1 cellular context compared by ENCODE assay signal in the genomic region with DNA sequence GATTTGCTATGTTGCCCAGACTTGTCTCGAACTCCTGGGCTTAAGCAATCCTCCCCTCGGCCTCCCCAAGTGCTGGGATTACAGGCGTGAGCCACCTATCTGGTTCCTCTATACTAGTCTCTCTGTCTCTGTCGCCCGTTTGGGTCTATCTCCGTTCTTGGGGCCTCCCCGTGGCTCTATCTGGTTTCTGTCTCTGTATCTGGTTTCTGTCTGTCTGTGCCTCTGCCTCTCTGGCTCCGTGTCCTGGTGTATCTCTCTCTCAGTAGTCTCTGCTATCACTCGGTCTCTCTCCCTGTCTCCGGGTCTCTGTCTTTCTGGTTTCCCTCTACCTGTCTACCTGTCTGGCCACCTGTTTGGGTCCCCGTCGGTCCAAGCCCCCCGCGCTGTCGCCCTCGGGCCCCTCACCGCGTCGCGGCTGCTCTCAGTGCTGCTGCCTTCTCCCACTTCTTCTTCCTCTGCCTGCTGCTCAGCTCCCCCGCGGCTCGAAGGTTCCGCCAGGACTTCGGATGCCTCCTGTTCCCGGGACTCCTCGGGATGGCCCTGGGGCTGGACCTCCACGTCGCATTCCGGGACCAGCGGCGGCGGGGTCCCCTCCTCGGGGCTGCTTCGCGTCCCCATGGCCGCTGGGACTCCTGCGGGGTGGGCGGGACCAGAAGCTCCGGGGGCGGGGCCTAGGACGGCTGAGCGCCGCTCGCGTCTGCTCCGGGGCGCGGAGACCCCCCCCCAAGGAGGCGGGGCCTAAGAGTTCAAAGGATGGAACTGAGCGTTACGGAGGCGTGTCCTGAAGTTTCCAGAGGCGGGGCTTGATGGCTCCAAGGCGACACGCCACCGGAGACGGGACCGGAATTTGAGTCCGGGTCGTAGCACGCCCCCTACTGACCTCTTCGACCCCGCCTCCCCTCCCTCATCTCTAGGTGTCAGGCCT.
TF ChIP-seq lines count a peak whose summit lies in the region.

No MANE protein-coding gene starts in this region.

TF ChIP-seq in K562, 482 proteins besides CTCF, POLR2A, EP300 and RAD21 (continued from another document and continues in another):
- TF ChIP-seq, protein P1, sequence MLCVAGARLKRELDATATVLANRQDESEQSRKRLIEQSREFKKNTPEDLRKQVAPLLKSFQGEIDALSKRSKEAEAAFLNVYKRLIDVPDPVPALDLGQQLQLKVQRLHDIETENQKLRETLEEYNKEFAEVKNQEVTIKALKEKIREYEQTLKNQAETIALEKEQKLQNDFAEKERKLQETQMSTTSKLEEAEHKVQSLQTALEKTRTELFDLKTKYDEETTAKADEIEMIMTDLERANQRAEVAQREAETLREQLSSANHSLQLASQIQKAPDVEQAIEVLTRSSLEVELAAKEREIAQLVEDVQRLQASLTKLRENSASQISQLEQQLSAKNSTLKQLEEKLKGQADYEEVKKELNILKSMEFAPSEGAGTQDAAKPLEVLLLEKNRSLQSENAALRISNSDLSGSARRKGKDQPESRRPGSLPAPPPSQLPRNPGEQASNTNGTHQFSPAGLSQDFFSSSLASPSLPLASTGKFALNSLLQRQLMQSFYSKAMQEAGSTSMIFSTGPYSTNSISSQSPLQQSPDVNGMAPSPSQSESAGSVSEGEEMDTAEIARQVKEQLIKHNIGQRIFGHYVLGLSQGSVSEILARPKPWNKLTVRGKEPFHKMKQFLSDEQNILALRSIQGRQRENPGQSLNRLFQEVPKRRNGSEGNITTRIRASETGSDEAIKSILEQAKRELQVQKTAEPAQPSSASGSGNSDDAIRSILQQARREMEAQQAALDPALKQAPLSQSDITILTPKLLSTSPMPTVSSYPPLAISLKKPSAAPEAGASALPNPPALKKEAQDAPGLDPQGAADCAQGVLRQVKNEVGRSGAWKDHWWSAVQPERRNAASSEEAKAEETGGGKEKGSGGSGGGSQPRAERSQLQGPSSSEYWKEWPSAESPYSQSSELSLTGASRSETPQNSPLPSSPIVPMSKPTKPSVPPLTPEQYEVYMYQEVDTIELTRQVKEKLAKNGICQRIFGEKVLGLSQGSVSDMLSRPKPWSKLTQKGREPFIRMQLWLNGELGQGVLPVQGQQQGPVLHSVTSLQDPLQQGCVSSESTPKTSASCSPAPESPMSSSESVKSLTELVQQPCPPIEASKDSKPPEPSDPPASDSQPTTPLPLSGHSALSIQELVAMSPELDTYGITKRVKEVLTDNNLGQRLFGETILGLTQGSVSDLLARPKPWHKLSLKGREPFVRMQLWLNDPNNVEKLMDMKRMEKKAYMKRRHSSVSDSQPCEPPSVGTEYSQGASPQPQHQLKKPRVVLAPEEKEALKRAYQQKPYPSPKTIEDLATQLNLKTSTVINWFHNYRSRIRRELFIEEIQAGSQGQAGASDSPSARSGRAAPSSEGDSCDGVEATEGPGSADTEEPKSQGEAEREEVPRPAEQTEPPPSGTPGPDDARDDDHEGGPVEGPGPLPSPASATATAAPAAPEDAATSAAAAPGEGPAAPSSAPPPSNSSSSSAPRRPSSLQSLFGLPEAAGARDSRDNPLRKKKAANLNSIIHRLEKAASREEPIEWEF (CRISPR knock-in tag; IDR thresholded peaks at IDR 0.05) = no peak
- TF ChIP-seq ZNF766 (CRISPR knock-in tag; conservative IDR thresholded peaks at IDR 0.05) (no peak), ARID2 (IDR thresholded peaks at IDR 0.05) (no peak), ZNF134 (CRISPR knock-in tag; conservative IDR thresholded peaks at IDR 0.05) (no peak), ZNF583 (CRISPR knock-in tag; IDR thresholded peaks at IDR 0.05) (no peak), E2F6 (IDR thresholded peaks at IDR 0.05; ENCODE audit: borderline replicate concordance in 1 of 2, extremely low read depth in 1 of 2, insufficient read depth in 1 of 2, insufficient read length in 1 of 2, low read depth in 1 of 2, low read length in 1 of 2, poor library complexity in 1 of 2, severe bottlenecking in 1 of 2) (peak in 1 of 2 experiments; percentile 25), NBN (IDR thresholded peaks at IDR 0.05; ENCODE audit: low read depth) (peak; percentile 62; the same call in 1 of the 2 replicates), ZNF384 (IDR thresholded peaks at IDR 0.05; ENCODE audit: low read depth, low read length) (no peak), NEUROD1 (IDR thresholded peaks at IDR 0.05; ENCODE audit: borderline replicate concordance, low read depth, low read length, partially characterized antibody) (no peak), PTTG1 (tag; IDR thresholded peaks at IDR 0.05; ENCODE audit: low read depth) (no peak), ZNF316 (IDR thresholded peaks at IDR 0.05) (no peak), CSDE1 (IDR thresholded peaks at IDR 0.05) (no peak), NFE2 (IDR thresholded peaks at IDR 0.05; ENCODE audit: low read depth) (no peak), NR3C1 (CRISPR knock-in tag; IDR thresholded peaks at IDR 0.05) (no peak), ZBTB17 (CRISPR knock-in tag; IDR thresholded peaks at IDR 0.05) (no peak), SMAD1 (IDR thresholded peaks at IDR 0.05; ENCODE audit: low read depth, low read length, partially characterized antibody) (no peak), ZNF232 (CRISPR knock-in tag; IDR thresholded peaks at IDR 0.05) (no peak), HDAC1 (IDR thresholded peaks at IDR 0.05) (peak in 1 of 2 experiments; percentile 60; a peak in 2 of 4 replicates), KDM4B (IDR thresholded peaks at IDR 0.05; ENCODE audit: borderline replicate concordance in 2 of 2, low read depth in 1 of 2) (no peak), ZBTB8A (IDR thresholded peaks at IDR 0.05; ENCODE audit: partially characterized antibody) (no peak), ESRRA (IDR thresholded peaks at IDR 0.05; ENCODE audit: borderline replicate concordance, low read depth) (no peak), HCFC1 (IDR thresholded peaks at IDR 0.05; ENCODE audit: low read depth, low read length) (peak; percentile 13), HNRNPUL1 (IDR thresholded peaks at IDR 0.05; ENCODE audit: low read length) (no peak), ZKSCAN3 (CRISPR knock-in tag; IDR thresholded peaks at IDR 0.05) (no peak), MTA2 (IDR thresholded peaks at IDR 0.05; ENCODE audit: low read depth) (no peak), IRF2 (CRISPR knock-in tag; IDR thresholded peaks at IDR 0.05) (no peak), JUND (IDR thresholded peaks at IDR 0.05; ENCODE audit: borderline replicate concordance, low read depth, low read length) (peak; percentile 13; the same call in 1 of the 2 replicates), JUND (tag; IDR thresholded peaks at IDR 0.05; ENCODE audit: borderline replicate concordance, low read depth, low read length) (no peak), MTA3 (IDR thresholded peaks at IDR 0.05; ENCODE audit: borderline replicate concordance) (peak; percentile 29; the same call in 1 of the 2 replicates), SMARCB1 (IDR thresholded peaks at IDR 0.05; ENCODE audit: insufficient read length, low read depth) (no peak), RBM22 (IDR thresholded peaks at IDR 0.05; ENCODE audit: low read depth, low read length, poor library complexity, severe bottlenecking) (no peak), ZNF143 (CRISPR knock-in tag; IDR thresholded peaks at IDR 0.05) (no peak)
- TF ChIP-seq, protein P2, sequence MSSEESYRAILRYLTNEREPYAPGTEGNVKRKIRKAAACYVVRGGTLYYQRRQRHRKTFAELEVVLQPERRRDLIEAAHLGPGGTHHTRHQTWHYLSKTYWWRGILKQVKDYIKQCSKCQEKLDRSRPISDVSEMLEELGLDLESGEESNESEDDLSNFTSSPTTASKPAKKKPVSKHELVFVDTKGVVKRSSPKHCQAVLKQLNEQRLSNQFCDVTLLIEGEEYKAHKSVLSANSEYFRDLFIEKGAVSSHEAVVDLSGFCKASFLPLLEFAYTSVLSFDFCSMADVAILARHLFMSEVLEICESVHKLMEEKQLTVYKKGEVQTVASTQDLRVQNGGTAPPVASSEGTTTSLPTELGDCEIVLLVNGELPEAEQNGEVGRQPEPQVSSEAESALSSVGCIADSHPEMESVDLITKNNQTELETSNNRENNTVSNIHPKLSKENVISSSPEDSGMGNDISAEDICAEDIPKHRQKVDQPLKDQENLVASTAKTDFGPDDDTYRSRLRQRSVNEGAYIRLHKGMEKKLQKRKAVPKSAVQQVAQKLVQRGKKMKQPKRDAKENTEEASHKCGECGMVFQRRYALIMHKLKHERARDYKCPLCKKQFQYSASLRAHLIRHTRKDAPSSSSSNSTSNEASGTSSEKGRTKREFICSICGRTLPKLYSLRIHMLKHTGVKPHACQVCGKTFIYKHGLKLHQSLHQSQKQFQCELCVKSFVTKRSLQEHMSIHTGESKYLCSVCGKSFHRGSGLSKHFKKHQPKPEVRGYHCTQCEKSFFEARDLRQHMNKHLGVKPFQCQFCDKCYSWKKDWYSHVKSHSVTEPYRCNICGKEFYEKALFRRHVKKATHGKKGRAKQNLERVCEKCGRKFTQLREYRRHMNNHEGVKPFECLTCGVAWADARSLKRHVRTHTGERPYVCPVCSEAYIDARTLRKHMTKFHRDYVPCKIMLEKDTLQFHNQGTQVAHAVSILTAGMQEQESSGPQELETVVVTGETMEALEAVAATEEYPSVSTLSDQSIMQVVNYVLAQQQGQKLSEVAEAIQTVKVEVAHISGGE (CRISPR knock-in tag; IDR thresholded peaks at IDR 0.05) = peak in 1 of 3 experiments; percentile 54; a peak in 2 of 6 replicates
- TF ChIP-seq, protein P3, sequence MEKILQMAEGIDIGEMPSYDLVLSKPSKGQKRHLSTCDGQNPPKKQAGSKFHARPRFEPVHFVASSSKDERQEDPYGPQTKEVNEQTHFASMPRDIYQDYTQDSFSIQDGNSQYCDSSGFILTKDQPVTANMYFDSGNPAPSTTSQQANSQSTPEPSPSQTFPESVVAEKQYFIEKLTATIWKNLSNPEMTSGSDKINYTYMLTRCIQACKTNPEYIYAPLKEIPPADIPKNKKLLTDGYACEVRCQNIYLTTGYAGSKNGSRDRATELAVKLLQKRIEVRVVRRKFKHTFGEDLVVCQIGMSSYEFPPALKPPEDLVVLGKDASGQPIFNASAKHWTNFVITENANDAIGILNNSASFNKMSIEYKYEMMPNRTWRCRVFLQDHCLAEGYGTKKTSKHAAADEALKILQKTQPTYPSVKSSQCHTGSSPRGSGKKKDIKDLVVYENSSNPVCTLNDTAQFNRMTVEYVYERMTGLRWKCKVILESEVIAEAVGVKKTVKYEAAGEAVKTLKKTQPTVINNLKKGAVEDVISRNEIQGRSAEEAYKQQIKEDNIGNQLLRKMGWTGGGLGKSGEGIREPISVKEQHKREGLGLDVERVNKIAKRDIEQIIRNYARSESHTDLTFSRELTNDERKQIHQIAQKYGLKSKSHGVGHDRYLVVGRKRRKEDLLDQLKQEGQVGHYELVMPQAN (IDR thresholded peaks at IDR 0.05; ENCODE audit: borderline replicate concordance) = peak; percentile 77
- TF ChIP-seq, protein P4, sequence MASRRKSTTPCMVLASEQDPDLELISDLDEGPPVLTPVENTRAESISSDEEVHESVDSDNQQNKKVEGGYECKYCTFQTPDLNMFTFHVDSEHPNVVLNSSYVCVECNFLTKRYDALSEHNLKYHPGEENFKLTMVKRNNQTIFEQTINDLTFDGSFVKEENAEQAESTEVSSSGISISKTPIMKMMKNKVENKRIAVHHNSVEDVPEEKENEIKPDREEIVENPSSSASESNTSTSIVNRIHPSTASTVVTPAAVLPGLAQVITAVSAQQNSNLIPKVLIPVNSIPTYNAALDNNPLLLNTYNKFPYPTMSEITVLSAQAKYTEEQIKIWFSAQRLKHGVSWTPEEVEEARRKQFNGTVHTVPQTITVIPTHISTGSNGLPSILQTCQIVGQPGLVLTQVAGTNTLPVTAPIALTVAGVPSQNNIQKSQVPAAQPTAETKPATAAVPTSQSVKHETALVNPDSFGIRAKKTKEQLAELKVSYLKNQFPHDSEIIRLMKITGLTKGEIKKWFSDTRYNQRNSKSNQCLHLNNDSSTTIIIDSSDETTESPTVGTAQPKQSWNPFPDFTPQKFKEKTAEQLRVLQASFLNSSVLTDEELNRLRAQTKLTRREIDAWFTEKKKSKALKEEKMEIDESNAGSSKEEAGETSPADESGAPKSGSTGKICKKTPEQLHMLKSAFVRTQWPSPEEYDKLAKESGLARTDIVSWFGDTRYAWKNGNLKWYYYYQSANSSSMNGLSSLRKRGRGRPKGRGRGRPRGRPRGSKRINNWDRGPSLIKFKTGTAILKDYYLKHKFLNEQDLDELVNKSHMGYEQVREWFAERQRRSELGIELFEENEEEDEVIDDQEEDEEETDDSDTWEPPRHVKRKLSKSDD (conservative IDR thresholded peaks at IDR 0.05; ENCODE audit: low read length) = no peak
- TF ChIP-seq, protein P5, sequence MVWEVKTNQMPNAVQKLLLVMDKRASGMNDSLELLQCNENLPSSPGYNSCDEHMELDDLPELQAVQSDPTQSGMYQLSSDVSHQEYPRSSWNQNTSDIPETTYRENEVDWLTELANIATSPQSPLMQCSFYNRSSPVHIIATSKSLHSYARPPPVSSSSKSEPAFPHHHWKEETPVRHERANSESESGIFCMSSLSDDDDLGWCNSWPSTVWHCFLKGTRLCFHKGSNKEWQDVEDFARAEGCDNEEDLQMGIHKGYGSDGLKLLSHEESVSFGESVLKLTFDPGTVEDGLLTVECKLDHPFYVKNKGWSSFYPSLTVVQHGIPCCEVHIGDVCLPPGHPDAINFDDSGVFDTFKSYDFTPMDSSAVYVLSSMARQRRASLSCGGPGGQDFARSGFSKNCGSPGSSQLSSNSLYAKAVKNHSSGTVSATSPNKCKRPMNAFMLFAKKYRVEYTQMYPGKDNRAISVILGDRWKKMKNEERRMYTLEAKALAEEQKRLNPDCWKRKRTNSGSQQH (CRISPR knock-in tag; IDR thresholded peaks at IDR 0.05) = 0 out of 2 replicates have a peak, but pooled peaks have one; percentile 3
- TF ChIP-seq, protein P6, sequence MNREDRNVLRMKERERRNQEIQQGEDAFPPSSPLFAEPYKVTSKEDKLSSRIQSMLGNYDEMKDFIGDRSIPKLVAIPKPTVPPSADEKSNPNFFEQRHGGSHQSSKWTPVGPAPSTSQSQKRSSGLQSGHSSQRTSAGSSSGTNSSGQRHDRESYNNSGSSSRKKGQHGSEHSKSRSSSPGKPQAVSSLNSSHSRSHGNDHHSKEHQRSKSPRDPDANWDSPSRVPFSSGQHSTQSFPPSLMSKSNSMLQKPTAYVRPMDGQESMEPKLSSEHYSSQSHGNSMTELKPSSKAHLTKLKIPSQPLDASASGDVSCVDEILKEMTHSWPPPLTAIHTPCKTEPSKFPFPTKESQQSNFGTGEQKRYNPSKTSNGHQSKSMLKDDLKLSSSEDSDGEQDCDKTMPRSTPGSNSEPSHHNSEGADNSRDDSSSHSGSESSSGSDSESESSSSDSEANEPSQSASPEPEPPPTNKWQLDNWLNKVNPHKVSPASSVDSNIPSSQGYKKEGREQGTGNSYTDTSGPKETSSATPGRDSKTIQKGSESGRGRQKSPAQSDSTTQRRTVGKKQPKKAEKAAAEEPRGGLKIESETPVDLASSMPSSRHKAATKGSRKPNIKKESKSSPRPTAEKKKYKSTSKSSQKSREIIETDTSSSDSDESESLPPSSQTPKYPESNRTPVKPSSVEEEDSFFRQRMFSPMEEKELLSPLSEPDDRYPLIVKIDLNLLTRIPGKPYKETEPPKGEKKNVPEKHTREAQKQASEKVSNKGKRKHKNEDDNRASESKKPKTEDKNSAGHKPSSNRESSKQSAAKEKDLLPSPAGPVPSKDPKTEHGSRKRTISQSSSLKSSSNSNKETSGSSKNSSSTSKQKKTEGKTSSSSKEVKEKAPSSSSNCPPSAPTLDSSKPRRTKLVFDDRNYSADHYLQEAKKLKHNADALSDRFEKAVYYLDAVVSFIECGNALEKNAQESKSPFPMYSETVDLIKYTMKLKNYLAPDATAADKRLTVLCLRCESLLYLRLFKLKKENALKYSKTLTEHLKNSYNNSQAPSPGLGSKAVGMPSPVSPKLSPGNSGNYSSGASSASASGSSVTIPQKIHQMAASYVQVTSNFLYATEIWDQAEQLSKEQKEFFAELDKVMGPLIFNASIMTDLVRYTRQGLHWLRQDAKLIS (CRISPR knock-in tag; IDR thresholded peaks at IDR 0.05) = peak; percentile 69; the same call in 1 of the 2 replicates
